8 cellular contexts compared by ENCODE assay signal in genomic region chr12:131949431-131950181, GRCh38. TPM values are rescaled to one million over a fixed set of nuclear protein-coding genes. Genes with fewer than 3 reads are reported as not detected.
DNase-seq lines count a peak whose midpoint lies in the region; ATAC-seq and TF ChIP-seq lines count a peak whose summit lies in the region.

Gene EP400, plus strand, starts transcription at chr12:131949942. Its CDS starts 10,678 bp downstream, at chr12:131960620.

- TF ChIP-seq CTCF in AG09319 (IDR thresholded peaks at IDR 0.05; ENCODE audit: low read depth, low read length): peak; percentile 22
- peak; percentile 3 for TF ChIP-seq CTCF in kidney epithelial cell (IDR thresholded peaks at IDR 0.05; ENCODE audit: insufficient read depth, low read length, poor library complexity, severe bottlenecking)

- peak; percentile 89 for ATAC-seq in GM19025 (IDR thresholded peaks at IDR 0.05; ENCODE audit: low read depth, unreplicated experiment)
- peak; percentile 92 for ATAC-seq in HG03280 (IDR thresholded peaks at IDR 0.05; ENCODE audit: unreplicated experiment)
- ATAC-seq in activated CD4-positive, CD25-positive, alpha-beta regulatory T cell treated with anti-CD3 and anti-CD28 coated beads, Interleukin-2, amount 50 U/mL, for 24 hours: peak; percentile 93 to 94

- no peaks in the 10 kb centered on the region for H3K27me3 ChIP-seq in kidney epithelial cell (ENCODE audit: control insufficient read depth, insufficient read depth, low read length)

- H3K36me3 ChIP-seq in kidney epithelial cell (ENCODE audit: control insufficient read depth, insufficient read depth, low read length): no peaks in the 10 kb centered on the region

- peak; percentile 83 for DNase-seq in AG09319 (ENCODE audit: extremely low read depth, low read depth)
- peak; percentile 87 to 95 for DNase-seq in NCI-H446 (lab: John Stamatoyannopoulos, UW)
- peak; percentile 84 for DNase-seq in cerebellar cortex (ENCODE audit: low spot score)
- DNase-seq in kidney epithelial cell (ENCODE audit: low read depth): peak; percentile 44
- DNase-seq in stimulated activated CD4-positive, alpha-beta T cell treated with anti-CD3 and anti-CD28 coated beads, Interleukin-15, amount 100 ng/mL, for 24 hours: peak; percentile 98

- peak within 1 kb of the TSS; percentile 94 for H3K4me3 ChIP-seq in kidney epithelial cell (ENCODE audit: low read depth, low read length)

RNA-seq across cellular contexts. Expression of gene EP400, which starts in this region (rescaled TPM):
- total RNA-seq in kidney epithelial cell: 21.4 and 21.7 TPM in 2 replicates

Comparison
In these comparisons a context has a peak if more than half of its experiments do, and no peak if none do; other contexts are left out.
1. Peak in every context shown above with its lines: DNase-seq, ATAC-seq and H3K4me3 ChIP-seq.
2. DNase-seq: peak in every context shown above with its lines; median percentile 98 in stimulated activated CD4-positive, alpha-beta T cell treated with anti-CD3 and anti-CD28 coated beads, Interleukin-15, amount 100 ng/mL, for 24 hours; 91 in NCI-H446; 84 in cerebellar cortex; 83 in AG09319; 44 in kidney epithelial cell.